In the genomic region with DNA sequence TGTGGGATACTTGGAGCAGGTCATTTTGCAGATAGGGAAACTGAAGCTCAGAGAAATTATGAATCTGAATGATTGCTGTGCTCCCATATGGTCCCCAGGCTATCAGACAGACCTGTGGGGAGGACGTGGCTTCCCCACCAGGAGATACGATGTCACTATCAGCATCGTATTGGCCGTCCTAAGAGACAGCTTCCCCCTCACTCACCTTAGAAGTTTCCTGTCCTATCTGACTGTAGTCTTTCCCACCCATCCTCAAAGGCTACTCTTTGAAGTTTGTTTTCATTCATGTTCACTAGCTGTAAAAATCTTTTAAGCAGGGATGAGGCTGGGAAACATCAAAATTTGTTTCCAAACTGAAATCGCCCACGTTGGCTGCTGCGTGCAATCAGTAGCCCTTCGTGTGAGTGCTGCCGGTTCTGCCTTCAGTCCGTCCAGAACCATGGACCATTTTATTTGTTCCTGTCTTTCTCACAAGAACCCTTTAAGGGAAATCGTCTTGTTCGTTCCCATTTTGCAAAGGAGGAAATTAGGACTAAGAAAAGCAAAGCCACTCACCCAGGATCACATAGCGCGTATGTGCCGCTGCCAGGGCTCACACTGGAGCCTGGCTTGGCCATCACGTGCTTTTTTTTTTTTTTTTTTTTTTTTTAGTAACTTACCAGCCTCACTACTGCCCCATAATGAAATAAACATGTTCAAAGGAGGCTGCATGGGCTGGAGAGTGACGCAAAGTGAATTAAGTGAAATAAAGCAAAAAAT, we compare ENCODE assay signal across 8 cellular contexts. TPM values are rescaled to one million over a fixed set of nuclear protein-coding genes. Genes with fewer than 3 reads are reported as not detected.
DNase-seq lines count a peak whose midpoint lies in the region; ATAC-seq and TF ChIP-seq lines count a peak whose summit lies in the region.

No MANE protein-coding gene starts in this region.

- no peaks in the 10 kb centered on the region for H3K27me3 Mint-ChIP-seq in CD8-positive, alpha-beta T cell (ENCODE audit: low read depth)

- peak overlapping the region; percentile 95 for H3K4me3 Mint-ChIP-seq in CD8-positive, alpha-beta T cell

- no peak for DNase-seq in CD8-positive, alpha-beta T cell
- peak; percentile 26 for DNase-seq in NB4 (ENCODE audit: low read depth)
- DNase-seq in brain microvascular endothelial cell, result no peak
- DNase-seq in superior temporal gyrus (ENCODE audit: extremely low spot score), result peak; percentile 78
- no peak for DNase-seq in NOMO-1 treated with dmso at 0.1 percent for 144 hours (lab: John Stamatoyannopoulos, UW; ENCODE audit: unreplicated experiment)
- DNase-seq in NCI-H1092 (lab: John Stamatoyannopoulos, UW), result no peak
- no peak for DNase-seq in GOT3 (lab: John Stamatoyannopoulos, UW)

- POLR2A ChIA-PET in CD8-positive, alpha-beta T cell (lab: Charles Lee), result interaction anchor here (0.6 to 5.2 kb wide), 7 partner anchors 8 to 105 kb away, joined by 4 to 68 read pairs (median 5); partner anchors contain the start of genes MORN3 and ORAI1

- peak overlapping the region; percentile 58 for H3K4me3 ChIP-seq in CD8-positive, alpha-beta T cell (ENCODE audit: low read depth, low read length)
- H3K4me3 ChIP-seq in NB4 (ENCODE audit: low read depth, low read length), result no peak overlapping the region
- H3K4me3 ChIP-seq in brain microvascular endothelial cell (ENCODE audit: low read depth, low read length), result peak overlapping the region; percentile 64

- H3K36me3 ChIP-seq in CD8-positive, alpha-beta T cell (ENCODE audit: insufficient read depth, low read length), result no peaks in the 10 kb centered on the region
- H3K36me3 ChIP-seq in brain microvascular endothelial cell (replicated peaks), result no peaks in the 10 kb centered on the region

- H3K4me1 ChIP-seq in CD8-positive, alpha-beta T cell (ENCODE audit: insufficient read depth, low read length), result peaks cover 42% of the 10 kb centered on the region

- no peaks in the 10 kb centered on the region for H3K36me3 Mint-ChIP-seq in CD8-positive, alpha-beta T cell

- no peaks in the 10 kb centered on the region for H3K9me3 Mint-ChIP-seq in CD8-positive, alpha-beta T cell

- H3K9me3 ChIP-seq in CD8-positive, alpha-beta T cell (ENCODE audit: low read length), result no peaks in the 10 kb centered on the region

- CTCF ChIA-PET in CD8-positive, alpha-beta T cell (lab: Charles Lee), result interaction anchor here (1.3 to 3.2 kb wide), 5 partner anchors 29 to 87 kb away, joined by 4 to 14 read pairs (median 8); partner anchors contain the start of genes MORN3 and ORAI1

- H3K27ac Mint-ChIP-seq in CD8-positive, alpha-beta T cell, result peak overlapping the region; percentile 98

- no peak for TF ChIP-seq CTCF in CD8-positive, alpha-beta T cell (IDR thresholded peaks at IDR 0.05)
- TF ChIP-seq CTCF in NB4 (IDR thresholded peaks at IDR 0.05; ENCODE audit: low read depth, low read length), result no peak
- no peak for TF ChIP-seq CTCF in brain microvascular endothelial cell (IDR thresholded peaks at IDR 0.05; ENCODE audit: low read depth, low read length, missing control alignments)

- in situ Hi-C loops in brain microvascular endothelial cell (cut with HindIII; ENCODE audit: low pct_ligation_motif_present, low sequenced_read_pairs), result no loop called here

- peaks cover 53% of the 10 kb centered on the region for H3K4me1 Mint-ChIP-seq in CD8-positive, alpha-beta T cell (ENCODE audit: low read depth)

- H3K27ac ChIP-seq in CD8-positive, alpha-beta T cell (ENCODE audit: low read depth, low read length), result peak overlapping the region; percentile 85
- H3K27ac ChIP-seq in brain microvascular endothelial cell, result no peak overlapping the region
- peak overlapping the region; percentile 54 for H3K27ac ChIP-seq in layer of hippocampus (ENCODE audit: low read depth, low read length)

- no peak for ATAC-seq in CD8-positive, alpha-beta T cell

- TF ChIP-seq POLR2A in NB4 (IDR thresholded peaks at IDR 0.05; ENCODE audit: extremely low read depth, insufficient read length), result no peak

- H3K27me3 ChIP-seq in CD8-positive, alpha-beta T cell (ENCODE audit: insufficient read depth, low read length), result no peaks in the 10 kb centered on the region
- no peaks in the 10 kb centered on the region for H3K27me3 ChIP-seq in brain microvascular endothelial cell (replicated peaks)
- H3K27me3 ChIP-seq in layer of hippocampus (ENCODE audit: control insufficient read depth, insufficient read depth, low read length), result no peaks in the 10 kb centered on the region

- intact Hi-C loops in CD8-positive, alpha-beta T cell (cut with DNase I, micrococcal nuclease), result loop anchor here (2.0 to 5.0 kb wide), 3 partner anchors 45 to 90 kb away; no protein-coding TSS in a partner anchor

RNA-seq across cellular contexts. Expression of gene KDM2B, which starts 1.0 kb away (rescaled TPM):
- 10 to 100 TPM; 80.8 to 87.3 TPM for total RNA-seq in CD8-positive, alpha-beta T cell

RNA-seq across cellular contexts. Expression of gene ORAI1, which starts 44.5 kb away (rescaled TPM):
- 10 to 100 TPM; 59.0 to 62.1 TPM for total RNA-seq in CD8-positive, alpha-beta T cell

Comparison
In these comparisons a context has a peak if more than half of its experiments do, and no peak if none do; other contexts are left out.
1. DNase-seq: peak in NB4 (single experiment) and superior temporal gyrus (single experiment); none in CD8-positive, alpha-beta T cell (0 of 7), brain microvascular endothelial cell (single experiment), NOMO-1 treated with dmso at 0.1 percent for 144 hours (single experiment), NCI-H1092 (single experiment) and GOT3 (single experiment).